ENCODE assay signal across 14 cellular contexts in genomic region chr7:99121496-99122021, GRCh38. TPM values are rescaled to one million over a fixed set of nuclear protein-coding genes. Genes with fewer than 3 reads are reported as not detected.
DNase-seq lines count a peak whose midpoint lies in the region; ATAC-seq and TF ChIP-seq lines count a peak whose summit lies in the region.
"Had no signal": no experiment of that assay in that cellular context is flagged by ENCODE, and none has a peak within 500 bp of the region (broad histone marks: within the 10 kb centered on the region; RNA-seq: fewer than 3 reads in every experiment).

No MANE protein-coding gene starts in this region.

- H3K4me1 Mint-ChIP-seq in osteocyte (ENCODE audit: unreplicated experiment), result peaks cover 65% of the 10 kb centered on the region

- DNase-seq in Right ventricle myocardium inferior (ENCODE audit: missing footprints) (no peak), cardiac septum (ENCODE audit: low spot score) (no peak), fibroblast of the aortic adventitia (ENCODE audit: low read depth) (peak; percentile 98), osteocyte (ENCODE audit: extremely low spot score, unreplicated experiment) (no peak), vagina (ENCODE audit: extremely low spot score in 2 of 2) (no peak), C1 segment of cervical spinal cord (lab: John Stamatoyannopoulos, UW) (no peak)
- DNase-seq: activated naive CD4-positive, alpha-beta T cell treated with Interleukin-2 at 50 U/mL for 16 hours; foreskin melanocyte; GOT3; NCI-H2107; nephron progenitor cell; NK-92 treated with Interleukin-12 subunit alpha and Interleukin-12 subunit beta, amount 100 ng/mL, for 24 hours had no signal

- peak overlapping the region; percentile 77 for H3K27ac Mint-ChIP-seq in osteocyte (ENCODE audit: unreplicated experiment)
- H3K27ac Mint-ChIP-seq: nephron progenitor cell had no signal

- ATAC-seq in Right ventricle myocardium inferior (peak; percentile 75), GM19023 (IDR thresholded peaks at IDR 0.05; ENCODE audit: unreplicated experiment) (no peak), GM21390 (IDR thresholded peaks at IDR 0.05; ENCODE audit: unreplicated experiment) (no peak)

- no peaks in the 10 kb centered on the region for H3K27me3 ChIP-seq in vagina

- TF ChIP-seq CTCF in fibroblast of the aortic adventitia (IDR thresholded peaks at IDR 0.05; ENCODE audit: insufficient read depth, low read length) (no peak), osteocyte (IDR thresholded peaks at IDR 0.05) (no peak), vagina (IDR thresholded peaks at IDR 0.05) (no peak)

- peaks cover 62% of the 10 kb centered on the region for H3K4me1 ChIP-seq in vagina

- no peaks in the 10 kb centered on the region for H3K36me3 ChIP-seq in vagina

- peaks cover 11% of the 10 kb centered on the region for H3K36me3 Mint-ChIP-seq in osteocyte (ENCODE audit: unreplicated experiment)

- TF ChIP-seq POLR2A in vagina (IDR thresholded peaks at IDR 0.05), result no peak

- intact Hi-C loops in Right ventricle myocardium inferior (cut with DNase I), result loop anchor here (2.0 kb wide), 1 partner anchor 21 kb away; no protein-coding TSS in a partner anchor
- intact Hi-C loops in cardiac septum (cut with DNase I), result no loop called here
- intact Hi-C loops in vagina (cut with DNase I), result no loop called here

- peak overlapping the region; percentile 27 for H3K27ac ChIP-seq in vagina

- H3K4me3 Mint-ChIP-seq in osteocyte (ENCODE audit: unreplicated experiment), result peak overlapping the region; percentile 36
- H3K4me3 Mint-ChIP-seq: nephron progenitor cell had no signal

- H3K27me3 Mint-ChIP-seq in osteocyte (ENCODE audit: unreplicated experiment), result no peaks in the 10 kb centered on the region

- H3K9me3 Mint-ChIP-seq in osteocyte (ENCODE audit: unreplicated experiment), result peaks cover 16% of the 10 kb centered on the region

- H3K4me3 ChIP-seq in fibroblast of the aortic adventitia (ENCODE audit: low read depth, low read length) (peak overlapping the region; percentile 5), vagina (no peak overlapping the region)

- no peaks in the 10 kb centered on the region for H3K9me3 ChIP-seq in vagina

RNA-seq across cellular contexts. Expression of gene SMURF1, which starts 22.3 kb away (rescaled TPM):
- total RNA-seq in Right ventricle myocardium inferior (9.6 TPM), cardiac septum (13.2 TPM), fibroblast of the aortic adventitia (ENCODE audit: low replicate concordance) (16.0 and 22.6 TPM in 2 replicates), osteocyte (23.6 and 24.1 TPM in 2 replicates), vagina (30.0 TPM)
